Comparison of ENCODE assay signal across 15 cellular contexts in the genomic region with DNA sequence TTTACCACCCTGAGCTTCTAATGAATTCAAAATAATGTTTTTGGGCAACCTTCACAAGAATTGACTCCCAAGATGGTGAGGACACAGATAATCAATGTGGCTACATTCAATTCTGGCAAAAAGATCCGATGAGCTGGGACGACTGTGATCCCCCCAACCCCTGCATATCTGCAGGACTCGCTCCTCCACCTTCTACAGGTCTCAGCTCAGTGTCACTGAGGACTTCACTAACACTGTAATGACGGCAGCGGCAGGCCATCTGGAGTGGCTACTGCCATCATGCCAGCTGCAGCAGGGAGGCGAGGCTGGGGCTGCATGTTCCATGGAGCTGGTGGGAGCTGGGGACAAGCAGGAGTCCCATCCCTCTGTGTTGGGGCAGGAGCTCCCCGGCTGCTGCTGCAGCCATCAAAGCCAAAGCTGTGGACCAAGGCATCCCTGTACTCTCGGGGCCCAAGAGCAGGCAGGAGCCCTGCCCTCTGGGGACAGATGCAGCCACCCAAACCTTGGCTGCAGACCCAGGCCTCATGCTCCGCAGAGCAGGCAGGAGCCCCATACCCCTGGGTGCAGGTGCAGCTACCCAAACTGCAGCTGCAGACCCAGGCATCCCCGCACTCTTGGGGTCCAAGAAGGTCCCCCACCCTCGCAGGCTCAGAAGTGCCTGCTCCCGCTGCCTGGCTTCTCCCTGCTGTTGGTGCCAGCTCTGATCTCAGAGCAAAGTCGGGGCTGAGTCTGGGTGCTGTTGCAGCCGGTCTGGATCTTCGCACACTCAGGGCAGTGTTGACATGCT. TPM values are rescaled to one million over a fixed set of nuclear protein-coding genes. Genes with fewer than 3 reads are reported as not detected.
DNase-seq lines count a peak whose midpoint lies in the region; ATAC-seq, FAIRE-seq and TF ChIP-seq lines count a peak whose summit lies in the region.
"Had no signal": no experiment of that assay in that cellular context is flagged by ENCODE, and none has a peak within 500 bp of the region (broad histone marks: within the 10 kb centered on the region; RNA-seq: fewer than 3 reads in every experiment).

No MANE protein-coding gene starts in this region.

- no peak for TF ChIP-seq POLR2A in H1 (IDR thresholded peaks at IDR 0.05; ENCODE audit: control extremely low read depth in 1 of 2, low read depth in 2 of 2, low read length in 2 of 2)

- no peaks in the 10 kb centered on the region for H3K36me3 ChIP-seq in BLaER1 treated with 17β-estradiol and CSF1 and Interleukin-3, amounts not matched to agents 10 nM and 100 nM
- H3K36me3 ChIP-seq in HUES6 (ENCODE audit: control insufficient read depth, insufficient read depth, low read length) (no peaks in the 10 kb centered on the region), H1 (ENCODE audit: control insufficient read depth in 2 of 4, insufficient read depth in 4 of 4, low read length in 3 of 4) (no peaks in the 10 kb centered on the region)

- peak overlapping the region; percentile 85; the same call in 1 of the 2 replicates for H2BK15ac ChIP-seq in H1 (ENCODE audit: low read length)

- H3K9me3 ChIP-seq in BLaER1 treated with 17β-estradiol and CSF1 and Interleukin-3, amounts not matched to agents 10 nM and 100 nM (replicated peaks in 1 of 11), result peaks cover 12 to 33% (median 23%) of the 10 kb centered on the region in 11 experiments
- peaks cover 8% of the 10 kb centered on the region for H3K9me3 ChIP-seq in HUES6 (ENCODE audit: control insufficient read depth, insufficient read depth, low read depth, low read length)
- H3K9me3 ChIP-seq in H1 (ENCODE audit: insufficient read depth in 2 of 2, low read depth in 1 of 2, low read length in 1 of 2), result no peaks in the 10 kb centered on the region; a peak in 1 of 4 replicates

- H3K14ac ChIP-seq in H1 (ENCODE audit: insufficient read length), result no peak overlapping the region

- FAIRE-seq in H1 (lab: Jason Lieb, UNC), result no peak
- FAIRE-seq: GM19239, RCC 7860 had no signal

- peak overlapping the region; percentile 100; the same call in 1 of the 2 replicates for H2BK12ac ChIP-seq in H1 (ENCODE audit: low read depth, low read length)

- WGBS in H1 (ENCODE audit: extremely low coverage in 1 of 2, insufficient coverage in 1 of 2, insufficient read length in 1 of 2, insufficient replicate concordance in 2 of 2, low coverage in 1 of 2, low lambda C conversion rate in 2 of 2, missing lambda C conversion rate in 1 of 2), 2 experiments, result 76% methylated on average over 15 of the region's 15 CpGs; no CpG with 5 or more reads in 1 of the 2 experiments

- no peak overlapping the region for H2AFZ ChIP-seq in H1 (ENCODE audit: low read length)
- H2AFZ ChIP-seq: GM23248 had no signal

- H3K4me1 ChIP-seq in BLaER1 treated with 17β-estradiol and CSF1 and Interleukin-3, amounts not matched to agents 10 nM and 100 nM, result peaks cover 31 to 76% (median 68%) of the 10 kb centered on the region in 10 experiments
- H3K4me1 ChIP-seq in HUES6 (ENCODE audit: control insufficient read depth, insufficient read depth, low read length) (peaks cover 16% of the 10 kb centered on the region), H1 (replicated peaks in 1 of 4; ENCODE audit: control insufficient read depth in 3 of 4, insufficient read depth in 4 of 4, low read length in 3 of 4) (peaks cover 10 to 28% (median 20%) of the 10 kb centered on the region in 4 experiments)

- TF ChIP-seq CTCF in H1 (IDR thresholded peaks at IDR 0.05; ENCODE audit: control extremely low read depth in 1 of 3, insufficient read depth in 1 of 3, low read depth in 1 of 3, low read length in 3 of 3), result no peak

- no peak overlapping the region for H3K9ac ChIP-seq in BLaER1 treated with 17β-estradiol and CSF1 and Interleukin-3, amounts not matched to agents 10 nM and 100 nM
- H3K9ac ChIP-seq in HUES6 (ENCODE audit: low read length), result peak overlapping the region; percentile 29
- H3K9ac ChIP-seq in H1 (replicated peaks in 1 of 4; ENCODE audit: extremely low read depth in 1 of 4, low read depth in 3 of 4, low read length in 3 of 4), result peak overlapping the region in 2 of 4 experiments; percentile 44 to 49; a peak in 3 of 7 replicates
- H3K9ac ChIP-seq: GM23248 had no signal

- H3K79me2 ChIP-seq in H1 (ENCODE audit: control insufficient read depth in 1 of 2, insufficient read depth in 2 of 2, low read length in 2 of 2), result no peaks in the 10 kb centered on the region

- peak overlapping the region; percentile 84 for H2BK120ac ChIP-seq in H1 (replicated peaks; ENCODE audit: low read depth, low read length)

- H2AK5ac ChIP-seq in H1 (ENCODE audit: low read depth, low read length), result peak overlapping the region; percentile 76; the same call in 1 of the 2 replicates

- peak overlapping the region; percentile 100 for H2BK20ac ChIP-seq in H1 (ENCODE audit: low read length)

- H3K23ac ChIP-seq in H1 (ENCODE audit: insufficient read length), result no peak overlapping the region

- no peaks in the 10 kb centered on the region for H3K27me3 ChIP-seq in BLaER1 treated with 17β-estradiol and CSF1 and Interleukin-3, amounts not matched to agents 10 nM and 100 nM
- H3K27me3 ChIP-seq in HUES6 (ENCODE audit: control insufficient read depth, insufficient read depth, low read length), result no peaks in the 10 kb centered on the region
- H3K27me3 ChIP-seq in H1 (replicated peaks in 1 of 4; ENCODE audit: control insufficient read depth in 3 of 4, extremely low read depth in 1 of 4, insufficient read depth in 3 of 4, low read length in 3 of 4), result no peaks in the 10 kb centered on the region

- no peak for ATAC-seq in activated CD4-positive, CD25-positive, alpha-beta regulatory T cell treated with anti-CD3 and anti-CD28 coated beads, Interleukin-2, amount 50 U/mL, for 24 hours
- ATAC-seq: CD8-positive, alpha-beta T cell had no signal

- no peaks in the 10 kb centered on the region for H4K20me1 ChIP-seq in BLaER1 treated with 17β-estradiol and CSF1 and Interleukin-3, amounts not matched to agents 10 nM and 100 nM
- H4K20me1 ChIP-seq in H1 (replicated peaks in 1 of 2; ENCODE audit: control insufficient read depth in 1 of 2, insufficient read depth in 2 of 2, low read length in 2 of 2), result no peaks in the 10 kb centered on the region

- TF ChIP-seq RAD21 in H1 (IDR thresholded peaks at IDR 0.05 in 1 of 2, conservative IDR thresholded peaks at IDR 0.05 in 1 of 2; ENCODE audit: low read depth in 2 of 2, low read length in 2 of 2), result no peak

- peak overlapping the region; percentile 17; the same call in 1 of the 2 replicates for H4K8ac ChIP-seq in H1 (ENCODE audit: extremely low read depth, insufficient read depth, low read length)

- peak overlapping the region; percentile 99; the same call in 1 of the 2 replicates for H2BK5ac ChIP-seq in H1 (ENCODE audit: low read depth, low read length)

- no peak for TF ChIP-seq EP300 in H1 (IDR thresholded peaks at IDR 0.05; ENCODE audit: borderline replicate concordance in 1 of 2, low read depth in 2 of 2, low read length in 2 of 2)

- POLR2A ChIA-PET in H1 (lab: Charles Lee; ENCODE audit: partially characterized antibody), result interaction anchor here (0.8 to 2.3 kb wide), 7 partner anchors 10 to 722 kb away, joined by 3 to 32 read pairs (median 3); a partner anchor contains a TSS

- DNase-seq in H1 (ENCODE audit: low read depth in 1 of 2, low spot score in 2 of 2) (peak in 1 of 2 experiments; percentile 55), posterior vena cava (ENCODE audit: low spot score) (peak; percentile 62), amniotic stem cell (lab: John Stamatoyannopoulos, UW) (no peak), RKO (ENCODE audit: low spot score) (no peak)
- DNase-seq: ACHN; CD8-positive, alpha-beta T cell; DND-41; GDM1; NCI-H446 had no signal

- intact Hi-C loops in posterior vena cava (cut with DNase I), result loop anchor here (10.0 kb wide), 1 partner anchor 315 kb away; no protein-coding TSS in a partner anchor

- peak overlapping the region; percentile 44 to 70 (median 63); a peak in 21 of 22 replicates for H3K4me2 ChIP-seq in BLaER1 treated with 17β-estradiol and CSF1 and Interleukin-3, amounts not matched to agents 10 nM and 100 nM
- peak overlapping the region in 1 of 2 experiments; percentile 6; a peak in 1 of 4 replicates for H3K4me2 ChIP-seq in H1 (ENCODE audit: insufficient read depth in 1 of 2, low read depth in 2 of 2, low read length in 2 of 2)

- peak overlapping the region; percentile 93 for H4K5ac ChIP-seq in H1 (ENCODE audit: insufficient read length, low read depth, low read length)

- no peaks in the 10 kb centered on the region for H3K79me1 ChIP-seq in H1 (ENCODE audit: low read depth, low read length)

- H4K91ac ChIP-seq in H1 (replicated peaks; ENCODE audit: insufficient read length, low read length), result peak overlapping the region; percentile 99

- H3K18ac ChIP-seq in H1 (ENCODE audit: extremely low read depth, low read length), result peak overlapping the region; percentile 100

- H3K27ac ChIP-seq in BLaER1 treated with 17β-estradiol and CSF1 and Interleukin-3, amounts not matched to agents 10 nM and 100 nM, result no peak overlapping the region; a peak in 1 of 22 replicates
- 0 out of 2 replicates have a peak overlapping the region, but pooled peaks have one; percentile 18 for H3K27ac ChIP-seq in HUES6 (ENCODE audit: low read depth, low read length)
- peak overlapping the region; percentile 59; the same call in 1 of the 2 replicates for H3K27ac ChIP-seq in H1 (ENCODE audit: low read depth, low read length)
- H3K27ac ChIP-seq: GM23248 had no signal

- peak overlapping the region in 3 of 10 experiments; percentile 1 to 21 (median 2); a peak in 1 of 20 replicates for H3K4me3 ChIP-seq in BLaER1 treated with 17β-estradiol and CSF1 and Interleukin-3, amounts not matched to agents 10 nM and 100 nM
- H3K4me3 ChIP-seq in HUES6 (ENCODE audit: low read depth, low read length), result no peak overlapping the region
- no peak overlapping the region for H3K4me3 ChIP-seq in H1 (ENCODE audit: extremely low read depth in 1 of 4, insufficient read depth in 2 of 4, low read depth in 3 of 4, low read length in 4 of 4)
- H3K4me3 ChIP-seq: GM23248 had no signal

- CTCF ChIA-PET in H1 (lab: Charles Lee; ENCODE audit: partially characterized antibody), result interaction anchor here (0.6 to 3.3 kb wide), 13 partner anchors 10 to 884 kb away, joined by 3 to 20 read pairs (median 3); a partner anchor contains a TSS

- peak overlapping the region; percentile 92 for H3K4ac ChIP-seq in H1 (replicated peaks; ENCODE audit: insufficient read length, low read depth, low read length)

- H3K23me2 ChIP-seq in H1 (ENCODE audit: low read depth, low read length), result no peaks in the 10 kb centered on the region

- H3K56ac ChIP-seq in H1 (replicated peaks; ENCODE audit: insufficient read length, low read depth, low read length), result peak overlapping the region; percentile 43

RNA-seq across cellular contexts. Expression of a gene that starts 12.2 kb away (rescaled TPM):
- total RNA-seq in H1 (2021; fragmentation: NEBNext Ultra II Directional; extraction: Animal tissue kit (Norgen Biotek cat#: 25700)), result 32.5 and 37.8 TPM in 2 replicates
- 36.4 and 41.9 TPM in 2 replicates for polyA plus RNA-seq in H1 (2011; rRNA removed)
- polyA plus RNA-seq in H1 (2011; cell fraction: cytosol; rRNA removed), result 40.2 TPM
- 40.2 TPM for polyA plus RNA-seq in H1 (2011; cell fraction: nucleus; rRNA removed)
- 25.1 to 32.0 TPM (median 29.2 TPM) in 4 replicates for polyA plus RNA-seq in H1 (2012, experiment 1 of 2)
- polyA plus RNA-seq in H1 (2012, experiment 2 of 2), result 36.9 TPM
- 9.6 TPM for polyA plus RNA-seq in H1 (2013, experiment 1 of 2)
- 10.6 TPM for polyA plus RNA-seq in H1 (2013, experiment 2 of 2)
- polyA minus RNA-seq in H1 (2011; rRNA and poly(A)+ RNA removed), result 56.9 and 114 TPM in 2 replicates
- polyA minus RNA-seq in H1 (2011; cell fraction: cytosol; rRNA and poly(A)+ RNA removed), result 51.7 TPM
- polyA minus RNA-seq in H1 (2011; cell fraction: nucleus; rRNA and poly(A)+ RNA removed), result 27.3 TPM
- total RNA-seq in posterior vena cava, result 100 to 1,000 TPM; 107 to 144 TPM

RNA-seq across cellular contexts. Expression of a gene that starts 13.7 kb away (rescaled TPM):
- total RNA-seq in H1 (2021; fragmentation: NEBNext Ultra II Directional; extraction: Animal tissue kit (Norgen Biotek cat#: 25700)), result 0.40 TPM in 1 of 2 replicates, not detected in the other
- polyA plus RNA-seq in H1 (2011; rRNA removed), result 0.08 and 0.13 TPM in 2 replicates
- polyA plus RNA-seq in H1 (2011; cell fraction: cytosol; rRNA removed), result 0.21 TPM
- polyA plus RNA-seq in H1 (2011; cell fraction: nucleus; rRNA removed), result 0.33 TPM
- polyA plus RNA-seq in H1 (2012, experiment 1 of 2), result not detected in 4 replicates
- polyA plus RNA-seq in H1 (2012, experiment 2 of 2), result not detected
- polyA plus RNA-seq in H1 (2013, experiment 1 of 2), result not detected
- 0.04 TPM for polyA plus RNA-seq in H1 (2013, experiment 2 of 2)
- 0.17 TPM in 1 of 2 replicates, not detected in the other for polyA minus RNA-seq in H1 (2011; rRNA and poly(A)+ RNA removed)
- not detected for polyA minus RNA-seq in H1 (2011; cell fraction: cytosol; rRNA and poly(A)+ RNA removed)
- polyA minus RNA-seq in H1 (2011; cell fraction: nucleus; rRNA and poly(A)+ RNA removed), result not detected
- not detected for total RNA-seq in posterior vena cava
- total RNA-seq: CD8-positive, alpha-beta T cell; GM23248 had no signal
- polyA plus RNA-seq: GM23248 had no signal

Comparison
In these comparisons a context has a peak if more than half of its experiments do, and no peak if none do; other contexts are left out.
1. H3K27ac ChIP-seq: peak in HUES6 (single experiment) and H1 (single experiment); none in BLaER1 treated with 17β-estradiol and CSF1 and Interleukin-3, amounts not matched to agents 10 nM and 100 nM (0 of 11).